Comparison of ENCODE assay signal across 2 cellular contexts in genomic region chr12:124609041-124609984, GRCh38.
TF ChIP-seq lines count a peak whose summit lies in the region.

No MANE protein-coding gene starts in this region.

TF ChIP-seq in SK-N-SH, 30 proteins besides CTCF, POLR2A, EP300 and RAD21 (continued from another document):
- TF ChIP-seq, protein P1, sequence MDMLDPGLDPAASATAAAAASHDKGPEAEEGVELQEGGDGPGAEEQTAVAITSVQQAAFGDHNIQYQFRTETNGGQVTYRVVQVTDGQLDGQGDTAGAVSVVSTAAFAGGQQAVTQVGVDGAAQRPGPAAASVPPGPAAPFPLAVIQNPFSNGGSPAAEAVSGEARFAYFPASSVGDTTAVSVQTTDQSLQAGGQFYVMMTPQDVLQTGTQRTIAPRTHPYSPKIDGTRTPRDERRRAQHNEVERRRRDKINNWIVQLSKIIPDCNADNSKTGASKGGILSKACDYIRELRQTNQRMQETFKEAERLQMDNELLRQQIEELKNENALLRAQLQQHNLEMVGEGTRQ (IDR thresholded peaks at IDR 0.05; ENCODE audit: borderline replicate concordance, low read depth, low read length), result no peak
- TF ChIP-seq RFX5 (IDR thresholded peaks at IDR 0.05; ENCODE audit: low read length), result no peak
- no peak for TF ChIP-seq RCOR1 (IDR thresholded peaks at IDR 0.05; ENCODE audit: low read length)
- TF ChIP-seq GATA2 (CRISPR knock-in tag; IDR thresholded peaks at IDR 0.05), result no peak
- no peak for TF ChIP-seq MEF2A (IDR thresholded peaks at IDR 0.05; ENCODE audit: borderline replicate concordance, low read depth)
- no peak for TF ChIP-seq YY1 (IDR thresholded peaks at IDR 0.05; ENCODE audit: low read depth)
- TF ChIP-seq, protein P2, sequence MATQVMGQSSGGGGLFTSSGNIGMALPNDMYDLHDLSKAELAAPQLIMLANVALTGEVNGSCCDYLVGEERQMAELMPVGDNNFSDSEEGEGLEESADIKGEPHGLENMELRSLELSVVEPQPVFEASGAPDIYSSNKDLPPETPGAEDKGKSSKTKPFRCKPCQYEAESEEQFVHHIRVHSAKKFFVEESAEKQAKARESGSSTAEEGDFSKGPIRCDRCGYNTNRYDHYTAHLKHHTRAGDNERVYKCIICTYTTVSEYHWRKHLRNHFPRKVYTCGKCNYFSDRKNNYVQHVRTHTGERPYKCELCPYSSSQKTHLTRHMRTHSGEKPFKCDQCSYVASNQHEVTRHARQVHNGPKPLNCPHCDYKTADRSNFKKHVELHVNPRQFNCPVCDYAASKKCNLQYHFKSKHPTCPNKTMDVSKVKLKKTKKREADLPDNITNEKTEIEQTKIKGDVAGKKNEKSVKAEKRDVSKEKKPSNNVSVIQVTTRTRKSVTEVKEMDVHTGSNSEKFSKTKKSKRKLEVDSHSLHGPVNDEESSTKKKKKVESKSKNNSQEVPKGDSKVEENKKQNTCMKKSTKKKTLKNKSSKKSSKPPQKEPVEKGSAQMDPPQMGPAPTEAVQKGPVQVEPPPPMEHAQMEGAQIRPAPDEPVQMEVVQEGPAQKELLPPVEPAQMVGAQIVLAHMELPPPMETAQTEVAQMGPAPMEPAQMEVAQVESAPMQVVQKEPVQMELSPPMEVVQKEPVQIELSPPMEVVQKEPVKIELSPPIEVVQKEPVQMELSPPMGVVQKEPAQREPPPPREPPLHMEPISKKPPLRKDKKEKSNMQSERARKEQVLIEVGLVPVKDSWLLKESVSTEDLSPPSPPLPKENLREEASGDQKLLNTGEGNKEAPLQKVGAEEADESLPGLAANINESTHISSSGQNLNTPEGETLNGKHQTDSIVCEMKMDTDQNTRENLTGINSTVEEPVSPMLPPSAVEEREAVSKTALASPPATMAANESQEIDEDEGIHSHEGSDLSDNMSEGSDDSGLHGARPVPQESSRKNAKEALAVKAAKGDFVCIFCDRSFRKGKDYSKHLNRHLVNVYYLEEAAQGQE (IDR thresholded peaks at IDR 0.05; ENCODE audit: low read depth, low read length), result no peak
- TF ChIP-seq SIN3A (IDR thresholded peaks at IDR 0.05; ENCODE audit: borderline replicate concordance, low read depth, low read length), result no peak
- TF ChIP-seq RXRA (IDR thresholded peaks at IDR 0.05; ENCODE audit: borderline replicate concordance, low read depth), result no peak
TF ChIP-seq in SK-N-SH: peak in this region for 0.

TF ChIP-seq in SK-N-SH treated with all-trans-retinoic acid at 6 μM for 48 hours, 23 proteins besides CTCF, POLR2A, EP300 and RAD21 (continued from another document):
- TF ChIP-seq POU6F1 (CRISPR knock-in tag; IDR thresholded peaks at IDR 0.05; ENCODE audit: borderline replicate concordance, low read depth) (no peak), BACH2 (CRISPR knock-in tag; IDR thresholded peaks at IDR 0.05; ENCODE audit: borderline replicate concordance) (no peak), ESRRG (CRISPR knock-in tag; IDR thresholded peaks at IDR 0.05) (no peak), CSRNP3 (CRISPR knock-in tag; IDR thresholded peaks at IDR 0.05) (no peak), TCF4 (CRISPR knock-in tag; IDR thresholded peaks at IDR 0.05; ENCODE audit: borderline replicate concordance) (no peak)
